23 cellular contexts compared by ENCODE assay signal in the genomic region with DNA sequence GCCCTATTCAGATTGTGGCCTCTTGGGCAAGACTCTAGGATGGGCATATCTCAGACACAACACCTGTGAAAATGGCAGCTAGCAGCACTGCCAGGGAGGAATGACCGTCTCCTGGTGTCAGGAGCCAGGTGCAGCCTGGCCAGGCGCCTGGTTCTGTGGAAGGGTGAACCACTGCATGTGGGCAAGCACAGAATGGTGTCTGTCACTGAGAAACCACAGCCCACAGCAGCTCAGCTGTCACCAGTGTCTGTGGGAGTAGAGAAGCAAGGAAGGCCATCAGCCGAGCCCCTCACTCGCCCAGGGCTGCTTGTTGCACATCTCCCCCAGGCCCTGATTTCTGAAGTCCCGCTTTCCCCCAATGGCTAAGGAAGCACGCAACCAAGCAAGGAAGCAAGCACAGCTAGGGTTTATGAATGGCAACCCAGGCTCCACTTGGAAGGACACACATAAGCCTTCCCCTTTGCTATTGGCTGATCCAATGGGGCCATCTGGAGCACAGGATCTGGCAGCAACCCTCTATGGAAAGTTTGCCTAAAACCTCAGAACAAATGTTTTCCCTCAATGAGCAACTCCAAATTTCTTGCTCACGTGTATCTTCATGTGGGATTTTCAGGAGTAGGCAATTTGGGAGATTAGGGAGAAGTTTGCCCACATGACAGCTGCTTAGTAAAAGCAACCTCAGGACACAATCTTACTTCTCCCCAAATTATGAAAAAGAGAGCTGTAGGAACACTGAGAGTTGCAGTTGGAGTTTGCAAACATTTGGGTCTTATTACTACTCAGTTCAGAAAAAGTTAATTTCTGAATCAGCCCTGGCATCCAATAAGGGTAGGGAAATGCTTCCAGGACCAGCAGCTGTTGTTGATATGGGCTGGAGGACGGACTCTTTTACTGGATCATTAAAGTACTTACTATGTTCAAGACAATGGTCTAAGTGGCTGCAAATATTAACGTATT. TPM values are rescaled to one million over a fixed set of nuclear protein-coding genes. Genes with fewer than 3 reads are reported as not detected.
DNase-seq lines count a peak whose midpoint lies in the region; ATAC-seq and TF ChIP-seq lines count a peak whose summit lies in the region.
"Had no signal": no experiment of that assay in that cellular context is flagged by ENCODE, and none has a peak within 500 bp of the region (broad histone marks: within the 10 kb centered on the region; RNA-seq: fewer than 3 reads in every experiment).

No MANE protein-coding gene starts in this region.

- no peaks in the 10 kb centered on the region for H3K9me3 ChIP-seq in Peyer's patch

- H3K27ac ChIP-seq in foreskin keratinocyte (no peak overlapping the region), Peyer's patch (no peak overlapping the region)
- H3K27ac ChIP-seq: WERI-Rb-1 had no signal

- H3K4me3 ChIP-seq in Peyer's patch: no peak overlapping the region

- peak; percentile 32 for TF ChIP-seq CTCF in foreskin keratinocyte (conservative IDR thresholded peaks at IDR 0.05)
- no peak for TF ChIP-seq CTCF in Peyer's patch (IDR thresholded peaks at IDR 0.05)

- H3K27me3 ChIP-seq in foreskin keratinocyte: no peaks in the 10 kb centered on the region
- H3K27me3 ChIP-seq in Peyer's patch: no peaks in the 10 kb centered on the region

- no peak for TF ChIP-seq POLR2A in Peyer's patch (IDR thresholded peaks at IDR 0.05)

- no peaks in the 10 kb centered on the region for H3K4me1 ChIP-seq in foreskin keratinocyte
- H3K4me1 ChIP-seq in Peyer's patch: no peaks in the 10 kb centered on the region

- H3K36me3 ChIP-seq in Peyer's patch: no peaks in the 10 kb centered on the region
- H3K36me3 ChIP-seq: WERI-Rb-1 had no signal

- no peak for ATAC-seq in foreskin keratinocyte
- no peak for ATAC-seq in GM21526 (IDR thresholded peaks at IDR 0.05; ENCODE audit: low FRiP score, unreplicated experiment)
- ATAC-seq: left lobe of liver had no signal

- DNase-seq in AG08395 (ENCODE audit: low spot score) (peak; percentile 11), RPMI8226 (peak; percentile 6), foreskin keratinocyte (no peak), myocyte (ENCODE audit: low read depth) (peak; percentile 58), Peyer's patch (no peak), NCI-H526 treated with DMSO at 0.1 percent for 48 hours (lab: John Stamatoyannopoulos, UW) (no peak)
- no peak for DNase-seq in stimulated activated CD4-positive, alpha-beta T cell treated with anti-CD3 and anti-CD28 coated beads, Interleukin-4, amount 100 ng/mL, for 24 hours
- DNase-seq: activated CD4-positive, alpha-beta memory T cell treated with anti-CD3 and anti-CD28 coated beads for 36 hours; activated T-cell treated with anti-CD3 and anti-CD28 coated beads, Interleukin-2, amount 50 U/mL, for 1 hour; CD4-positive, alpha-beta memory T cell; effector CD4-positive, alpha-beta T cell; Kasumi-1; naive B cell; NCI-H1105; NCI-H2107; posterior cingulate gyrus; WERI-Rb-1 had no signal

RNA-seq across cellular contexts. Expression of a gene that starts 44.7 kb away (rescaled TPM):
- total RNA-seq in foreskin keratinocyte (not detected in 2 replicates), myocyte (not detected in 2 replicates), Peyer's patch (not detected)
- not detected in 2 replicates for polyA plus RNA-seq in foreskin keratinocyte
- not detected for polyA plus RNA-seq in myocyte (2012)
- total RNA-seq: activated CD4-positive, alpha-beta memory T cell treated with anti-CD3 and anti-CD28 coated beads for 36 hours; bronchial epithelial cell; CD4-positive, alpha-beta memory T cell; Daoy; fibroblast of villous mesenchyme; HT-29; left lobe of liver had no signal
- polyA plus RNA-seq: CD4-positive, alpha-beta memory T cell had no signal

Comparison
In these comparisons a context has a peak if more than half of its experiments do, and no peak if none do; other contexts are left out.
1. DNase-seq: peak in AG08395 (single experiment), RPMI8226 (single experiment) and myocyte (single experiment); none in foreskin keratinocyte (0 of 2), Peyer's patch (0 of 3), stimulated activated CD4-positive, alpha-beta T cell treated with anti-CD3 and anti-CD28 coated beads, Interleukin-4, amount 100 ng/mL, for 24 hours (single experiment) and NCI-H526 treated with DMSO at 0.1 percent for 48 hours (single experiment).